ENCODE assay signal across 5 cellular contexts in genomic region chr3:33754391-33754790, GRCh38. TPM values are rescaled to one million over a fixed set of nuclear protein-coding genes. Genes with fewer than 3 reads are reported as not detected.
A peak's percentile ranks its signal among the peaks of the same experiment; 100 is the strongest.
DNase-seq lines count a peak whose midpoint lies in the region; ATAC-seq, FAIRE-seq and TF ChIP-seq lines count a peak whose summit lies in the region.
"Not testable (repeated sequence)": the region's sequence is repeated elsewhere in the genome, so short reads cannot be mapped to it uniquely, and the experiment has no call there.

No MANE protein-coding gene starts in this region.

- not testable (repeated sequence) for H3K36me3 ChIP-seq in HEK293 (ENCODE audit: control insufficient read depth in 2 of 2, insufficient read depth in 1 of 2, low read length in 2 of 2); astrocyte (ENCODE audit: insufficient read depth, low read length); K562 (ENCODE audit: control insufficient read depth, insufficient read depth, low read length)

- not testable (repeated sequence) for H3K4me1 ChIP-seq in A549; HEK293 (ENCODE audit: control insufficient read depth, insufficient read depth, low read length); astrocyte (ENCODE audit: insufficient read depth, low read length); K562 (replicated peaks in 1 of 2; ENCODE audit: control insufficient read depth in 2 of 2, insufficient read depth in 2 of 2, low read length in 2 of 2)

- in situ Hi-C loops in K562 (cut with MboI), result not testable (repeated sequence)

- peaks cover 13% of the 10 kb centered on the region for H3K9me3 Mint-ChIP-seq in astrocyte (ENCODE audit: unreplicated experiment)

- not testable (repeated sequence) for FAIRE-seq in A549 (lab: Jason Lieb, UNC); astrocyte (lab: Jason Lieb, UNC); K562 (lab: Jason Lieb, UNC)

- H3K79me2 ChIP-seq in astrocyte (ENCODE audit: insufficient read depth, low read length); K562 (ENCODE audit: control insufficient read depth, insufficient read depth, low read length): not testable (repeated sequence)

- TF ChIP-seq EP300 in A549 (IDR thresholded peaks at IDR 0.05); K562 (IDR thresholded peaks at IDR 0.05; ENCODE audit: low read length): not testable (repeated sequence)

- not testable (repeated sequence) for H3K9me1 ChIP-seq in K562 (ENCODE audit: control insufficient read depth, insufficient read depth, low read length)

- TF ChIP-seq POLR2A in A549 (IDR thresholded peaks at IDR 0.05; ENCODE audit: low read length); K562 (conservative IDR thresholded peaks at IDR 0.05): not testable (repeated sequence)

- BruUV-seq in K562 (replicated peaks; lab: Mats Ljungman, UMichigan), result not testable (repeated sequence)

- intact Hi-C loops in K562 (cut with micrococcal nuclease), result not testable (repeated sequence)

- not testable (repeated sequence) for H3K27ac Mint-ChIP-seq in astrocyte (ENCODE audit: unreplicated experiment)

- H3K4me1 Mint-ChIP-seq in astrocyte (ENCODE audit: low read depth, unreplicated experiment), result not testable (repeated sequence)

- not testable (repeated sequence) for TF ChIP-seq RAD21 in A549 (conservative IDR thresholded peaks at IDR 0.05 in 1 of 2, IDR thresholded peaks at IDR 0.05 in 1 of 2); K562 (CRISPR knock-in tag; conservative IDR thresholded peaks at IDR 0.05 in 1 of 2, IDR thresholded peaks at IDR 0.05 in 1 of 2)

- not testable (repeated sequence) for H3K36me3 Mint-ChIP-seq in astrocyte (ENCODE audit: low read depth, unreplicated experiment)

- 5% methylated on average over 1 of the region's 1 CpG for WGBS in A549 (ENCODE audit: missing lambda C conversion rate)
- 13% methylated on average over 1 of the region's 1 CpG for WGBS in K562 (ENCODE audit: insufficient coverage, low coverage, missing lambda C conversion rate)

- H4K20me1 ChIP-seq in astrocyte (ENCODE audit: insufficient read depth, low read length); K562 (replicated peaks; ENCODE audit: control insufficient read depth, insufficient read depth, low read length): not testable (repeated sequence)

- POLR2A ChIA-PET in A549 (lab: Yijun Ruan, JAX); HEK293 (lab: Yijun Ruan, JAX); K562 (lab: Yijun Ruan, JAX): not testable (repeated sequence)

- CTCF ChIA-PET in A549 (lab: Yijun Ruan, JAX); HEK293 (lab: Yijun Ruan, JAX); K562 (lab: Yijun Ruan, JAX; ENCODE audit: low intra/inter-chr PET ratio): not testable (repeated sequence)

- not testable (repeated sequence) for H2AFZ ChIP-seq in astrocyte (ENCODE audit: low read depth, low read length); K562 (ENCODE audit: low read depth, low read length)

- H3K4me3 ChIP-seq in A549; HEK293 (ENCODE audit: low read depth, low read length); astrocyte (ENCODE audit: insufficient read depth, low read depth, low read length); K562: not testable (repeated sequence)

- not testable (repeated sequence) for H3K4me2 ChIP-seq in A549; astrocyte (ENCODE audit: low read length); K562 (ENCODE audit: insufficient read depth, low read length)

- not testable (repeated sequence) for H3K27ac ChIP-seq in A549; HEK293 (ENCODE audit: extremely low read depth, low read depth, low read length); astrocyte (ENCODE audit: low read depth, low read length); K562 (ENCODE audit: extremely low read depth, low read depth, low read length)

- H3K4me3 Mint-ChIP-seq in astrocyte (ENCODE audit: unreplicated experiment), result peak overlapping the region; percentile 62

- DNase-seq in A549 (ENCODE audit: low read depth in 1 of 2, low spot score in 1 of 2); astrocyte (ENCODE audit: low read depth); K562 (ENCODE audit: extremely low read depth in 1 of 4, low spot score in 3 of 4): not testable (repeated sequence)
- DNase-seq in OCI-M1 (lab: John Stamatoyannopoulos, UW), result peak; percentile 8

- peaks cover 22% of the 10 kb centered on the region for H3K9me3 ChIP-seq in A549
- not testable (repeated sequence) for H3K9me3 ChIP-seq in HEK293 (ENCODE audit: control insufficient read depth, insufficient read depth, low read depth, low read length); astrocyte (ENCODE audit: insufficient read depth, low read depth, low read length); K562 (replicated peaks; ENCODE audit: control insufficient read depth, insufficient read depth, low read depth, low read length)

- ATAC-seq in A549, K562: not testable (repeated sequence)

- not testable (repeated sequence) for H3K27me3 ChIP-seq in astrocyte (ENCODE audit: insufficient read depth, low read length); K562 (ENCODE audit: control insufficient read depth in 2 of 2, insufficient read depth in 2 of 2, low read length in 2 of 2)

- not testable (repeated sequence) for H3K9ac ChIP-seq in astrocyte (ENCODE audit: low read length); K562 (ENCODE audit: insufficient read depth in 1 of 2, low read depth in 2 of 2, low read length in 2 of 2)

- TF ChIP-seq CTCF in A549 (IDR thresholded peaks at IDR 0.05); HEK293 (tag by site-specific recombination; IDR thresholded peaks at IDR 0.05); astrocyte (IDR thresholded peaks at IDR 0.05; ENCODE audit: insufficient read depth, low read depth, low read length); K562 (IDR thresholded peaks at IDR 0.05 in 2 of 3, conservative IDR thresholded peaks at IDR 0.05 in 1 of 3; ENCODE audit: insufficient read depth in 2 of 3, low read depth in 1 of 3, low read length in 3 of 3): not testable (repeated sequence)

- H3K27me3 Mint-ChIP-seq in astrocyte (ENCODE audit: low read depth, unreplicated experiment), result not testable (repeated sequence)

RNA-seq across cellular contexts. Expression of gene CLASP2, which starts 36.3 kb away (rescaled TPM):
- 57.0 and 66.5 TPM in 2 replicates for polyA plus RNA-seq in A549 (2011; rRNA removed)
- polyA plus RNA-seq in A549 (2012; cell fraction: cytosol; rRNA removed), result 9.8 and 11.3 TPM in 2 replicates
- 11.6 and 18.6 TPM in 2 replicates for polyA plus RNA-seq in A549 (2012; cell fraction: nucleus; rRNA removed)
- polyA plus RNA-seq in A549 (2017; fragmentation: RNase III; extraction: RNeasy Plus Mini Kit Qiagen cat#74134 plus additional on column Dnase treatment), result 18.1 to 21.3 TPM (median 18.9 TPM) in 3 replicates
- 61.5 and 84.3 TPM in 2 replicates for polyA minus RNA-seq in A549 (2011; rRNA and poly(A)+ RNA removed)
- 56.3 and 65.0 TPM in 2 replicates for total RNA-seq in astrocyte
- total RNA-seq in K562 (2011; cell fraction: chromatin; rRNA removed; ENCODE audit: low replicate concordance), result 196 and 554 TPM in 2 replicates
- 76.7 and 94.2 TPM in 2 replicates for total RNA-seq in K562 (2011; cell fraction: nucleolus; rRNA removed)
- 172 and 229 TPM in 2 replicates for total RNA-seq in K562 (2011; cell fraction: nucleoplasm; rRNA removed)
- 107 and 128 TPM in 2 replicates for total RNA-seq in K562 (2014; rRNA removed)
- 74.4 and 79.8 TPM in 2 replicates for total RNA-seq in K562 (2014; rRNA removed; fragmentation: Illumina TruSeq; extraction: Trizol)
- 69.3 and 71.8 TPM in 2 replicates for total RNA-seq in K562 (2015; rRNA removed; fragmentation: Illumina TruSeq; extraction: Trizol)
- total RNA-seq in K562 (2021), result 83.2 and 93.1 TPM in 2 replicates
- 63.6 and 75.5 TPM in 2 replicates for polyA plus RNA-seq in K562 (2011; rRNA removed)
- 36.0 and 42.0 TPM in 2 replicates for polyA plus RNA-seq in K562 (2011; cell fraction: cytosol; rRNA removed)
- polyA plus RNA-seq in K562 (2011; cell fraction: nucleus; rRNA removed), result 93.2 and 98.6 TPM in 2 replicates
- polyA plus RNA-seq in K562 (2012), result 24.7 and 26.9 TPM in 2 replicates
- polyA plus RNA-seq in K562 (2014; fragmentation: Illumina TruSeq; extraction: Trizol), result 52.3 and 67.3 TPM in 2 replicates
- 10 to 100 TPM; 13.5 to 17.4 TPM for polyA plus RNA-seq in K562 (2014; fragmentation: Nextera tagmentation; extraction: Ambion mirVana)
- 29.9 and 52.6 TPM in 2 replicates for polyA plus RNA-seq in K562 (2014; rRNA removed)
- 286 and 297 TPM in 2 replicates for polyA minus RNA-seq in K562 (2011; rRNA and poly(A)+ RNA removed)
- 70.4 and 88.8 TPM in 2 replicates for polyA minus RNA-seq in K562 (2011; cell fraction: cytosol; rRNA and poly(A)+ RNA removed)
- 160 and 275 TPM in 2 replicates for polyA minus RNA-seq in K562 (2011; cell fraction: nucleus; rRNA and poly(A)+ RNA removed)

RNA-seq across cellular contexts. Expression of gene PDCD6IP, which starts 44.0 kb away (rescaled TPM):
- polyA plus RNA-seq in A549 (2011; rRNA removed) (180 and 221 TPM in 2 replicates), A549 (2017; fragmentation: RNase III; extraction: RNeasy Plus Mini Kit Qiagen cat#74134 plus additional on column Dnase treatment) (136 to 149 TPM (median 145 TPM) in 3 replicates), K562 (2011; rRNA removed) (275 and 299 TPM in 2 replicates), K562 (2014; fragmentation: Illumina TruSeq; extraction: Trizol) (90.9 and 107 TPM in 2 replicates), K562 (2014; fragmentation: Nextera tagmentation; extraction: Ambion mirVana) (10 to 100 TPM; 40.2 to 57.6 TPM), K562 (2014; rRNA removed) (90.5 and 122 TPM in 2 replicates)
- 58.3 and 126 TPM in 2 replicates for polyA plus RNA-seq in A549 (2012; cell fraction: cytosol; rRNA removed)
- 150 and 259 TPM in 2 replicates for polyA plus RNA-seq in A549 (2012; cell fraction: nucleus; rRNA removed)
- polyA minus RNA-seq in A549 (2011; rRNA and poly(A)+ RNA removed), result 98.9 and 126 TPM in 2 replicates
- total RNA-seq in astrocyte (203 and 230 TPM in 2 replicates), K562 (2014; rRNA removed) (118 and 141 TPM in 2 replicates), K562 (2014; rRNA removed; fragmentation: Illumina TruSeq; extraction: Trizol) (163 and 187 TPM in 2 replicates), K562 (2015; rRNA removed; fragmentation: Illumina TruSeq; extraction: Trizol) (158 and 168 TPM in 2 replicates), K562 (2021) (265 and 302 TPM in 2 replicates)
- 160 and 344 TPM in 2 replicates for total RNA-seq in K562 (2011; cell fraction: chromatin; rRNA removed; ENCODE audit: low replicate concordance)
- total RNA-seq in K562 (2011; cell fraction: nucleolus; rRNA removed), result 122 and 124 TPM in 2 replicates
- total RNA-seq in K562 (2011; cell fraction: nucleoplasm; rRNA removed), result 160 and 236 TPM in 2 replicates
- polyA plus RNA-seq in K562 (2011; cell fraction: cytosol; rRNA removed), result 109 and 253 TPM in 2 replicates
- polyA plus RNA-seq in K562 (2011; cell fraction: nucleus; rRNA removed), result 419 and 457 TPM in 2 replicates
- 121 and 225 TPM in 2 replicates for polyA plus RNA-seq in K562 (2012)
- 221 and 245 TPM in 2 replicates for polyA minus RNA-seq in K562 (2011; rRNA and poly(A)+ RNA removed)
- polyA minus RNA-seq in K562 (2011; cell fraction: cytosol; rRNA and poly(A)+ RNA removed), result 240 and 262 TPM in 2 replicates
- polyA minus RNA-seq in K562 (2011; cell fraction: nucleus; rRNA and poly(A)+ RNA removed), result 269 and 348 TPM in 2 replicates
